2 cellular contexts compared by ENCODE assay signal in genomic region chr18:35732652-35733051, GRCh38.
TF ChIP-seq lines count a peak whose summit lies in the region.

No MANE protein-coding gene starts in this region.

TF ChIP-seq in HepG2, 621 proteins besides CTCF, POLR2A, EP300 and RAD21 (continued from another document):
- TF ChIP-seq NFE2L2 (IDR thresholded peaks at IDR 0.05; ENCODE audit: low read length) (peak; percentile 33; the same call in 1 of the 2 replicates), ZNF441 (CRISPR knock-in tag; IDR thresholded peaks at IDR 0.05; ENCODE audit: borderline replicate concordance) (no peak)

TF ChIP-seq in K562, 482 proteins besides CTCF, POLR2A, EP300 and RAD21 (continued from another document):
- TF ChIP-seq NFE2 (IDR thresholded peaks at IDR 0.05; ENCODE audit: low read depth): peak; percentile 77
- TF ChIP-seq BACH1 (tag; IDR thresholded peaks at IDR 0.05): 0 out of 2 replicates have a peak, but pooled peaks have one; percentile 46
- TF ChIP-seq MAFG (tag; conservative IDR thresholded peaks at IDR 0.05): peak; percentile 85
- TF ChIP-seq TRIM28 (IDR thresholded peaks at IDR 0.05): no peak
- peak; percentile 46; the same call in 1 of the 2 replicates for TF ChIP-seq MAFK (IDR thresholded peaks at IDR 0.05; ENCODE audit: low read length)
- TF ChIP-seq NFE2L1 (tag; IDR thresholded peaks at IDR 0.05; ENCODE audit: borderline replicate concordance, low read depth): peak; percentile 37; the same call in 1 of the 2 replicates
- peak; percentile 61 for TF ChIP-seq MAFF (IDR thresholded peaks at IDR 0.05; ENCODE audit: low read length)
- TF ChIP-seq ZNF316 (IDR thresholded peaks at IDR 0.05): peak; percentile 69
- no peak for TF ChIP-seq FOXK1 (CRISPR knock-in tag; IDR thresholded peaks at IDR 0.05; ENCODE audit: borderline replicate concordance)
- no peak for TF ChIP-seq E4F1 (CRISPR knock-in tag; IDR thresholded peaks at IDR 0.05; ENCODE audit: borderline replicate concordance)
TF ChIP-seq in K562: peak in this region for 8.
